ENCODE assay signal across 8 cellular contexts in genomic region chr4:151644625-151645024, GRCh38.
DNase-seq lines count a peak whose midpoint lies in the region; ATAC-seq, FAIRE-seq and TF ChIP-seq lines count a peak whose summit lies in the region.

No MANE protein-coding gene starts in this region.

- H2AFZ ChIP-seq in endothelial cell of umbilical vein (ENCODE audit: low read depth, low read length), result no peak overlapping the region

- no TSS peak for BruUV-seq in endothelial cell of umbilical vein (replicated peaks; lab: Mats Ljungman, UMichigan)

- FAIRE-seq in endothelial cell of umbilical vein (lab: Jason Lieb, UNC), result no peak

- TF ChIP-seq POLR2A in heart left ventricle (IDR thresholded peaks at IDR 0.05) (no peak), endothelial cell of umbilical vein (IDR thresholded peaks at IDR 0.05; ENCODE audit: low read depth, low read length) (no peak), testis (IDR thresholded peaks at IDR 0.05) (no peak)

- DNase-seq in heart left ventricle (no peak), right cardiac atrium (no peak), NCI-H1092 treated with DMSO at 0.1 percent for 48 hours (lab: John Stamatoyannopoulos, UW) (peak; percentile 17), endothelial cell of umbilical vein (ENCODE audit: low read depth, low spot score) (peak; percentile 7), testis (peak; percentile 54), NCI-H2107 (lab: John Stamatoyannopoulos, UW) (no peak), activated gamma-delta T cell treated with Interleukin-2 at 50 U/mL for 16 hours (no peak), NCI-H2081 (lab: John Stamatoyannopoulos, UW) (no peak)

- H3K79me2 ChIP-seq in endothelial cell of umbilical vein (ENCODE audit: control insufficient read depth, insufficient read depth, low read length), result no peaks in the 10 kb centered on the region

- 32 to 42% (median 38%) methylated on average over 3 of the region's 3 CpGs for WGBS in heart left ventricle, 4 donors
- 31% methylated on average over 3 of the region's 3 CpGs for WGBS in right cardiac atrium
- 51 to 53% methylated on average over 3 of the region's 3 CpGs for WGBS in testis, 2 donors

- H3K36me3 ChIP-seq in heart left ventricle (peaks cover 0 to under 1% (median 0%) of the 10 kb centered on the region in 9 donors), endothelial cell of umbilical vein (ENCODE audit: control insufficient read depth in 2 of 2, extremely low read depth in 1 of 2, insufficient read depth in 2 of 2, low read length in 2 of 2) (no peaks in the 10 kb centered on the region), testis (ENCODE audit: low read depth, missing control alignments) (no peaks in the 10 kb centered on the region)

- dilution Hi-C loops in endothelial cell of umbilical vein (cut with MboI; ENCODE audit: extremely low pct_ligation_motif_present, low sequenced_read_pairs), result no loop called here

- H3K4me1 ChIP-seq in heart left ventricle (peaks cover 0 to 4% (median 0%) of the 10 kb centered on the region in 12 donors), right cardiac atrium (ENCODE audit: control insufficient read depth, insufficient read depth, low read length) (no peaks in the 10 kb centered on the region), endothelial cell of umbilical vein (ENCODE audit: control insufficient read depth, extremely low read depth, insufficient read depth, low read length) (no peaks in the 10 kb centered on the region), testis (no peaks in the 10 kb centered on the region)

- H3K27me3 ChIP-seq in heart left ventricle (no peaks in the 10 kb centered on the region), right cardiac atrium (ENCODE audit: control insufficient read depth, insufficient read depth) (no peaks in the 10 kb centered on the region), endothelial cell of umbilical vein (ENCODE audit: control insufficient read depth in 2 of 2, insufficient read depth in 2 of 2, low read length in 2 of 2) (no peaks in the 10 kb centered on the region), testis (no peaks in the 10 kb centered on the region)

- no peaks in the 10 kb centered on the region for H3K9me3 ChIP-seq in heart left ventricle
- H3K9me3 ChIP-seq in right cardiac atrium (ENCODE audit: control insufficient read depth, low read length), result no peaks in the 10 kb centered on the region
- no peaks in the 10 kb centered on the region for H3K9me3 ChIP-seq in endothelial cell of umbilical vein (replicated peaks; ENCODE audit: control insufficient read depth, insufficient read depth, low read length)
- no peaks in the 10 kb centered on the region for H3K9me3 ChIP-seq in testis

- intact Hi-C loops in heart left ventricle (cut with DNase I), result no loop called here
- intact Hi-C loops in right cardiac atrium (cut with DNase I), result no loop called here
- intact Hi-C loops in endothelial cell of umbilical vein (cut with micrococcal nuclease), result no loop called here
- intact Hi-C loops in testis (cut with DNase I; ENCODE audit: low total_unique reads), result no loop called here

- ATAC-seq in heart left ventricle (peak in 1 of 4 donors; percentile 22), right cardiac atrium (no peak)

- H3K9me1 ChIP-seq in endothelial cell of umbilical vein (replicated peaks; ENCODE audit: control insufficient read depth, extremely low read depth, insufficient read depth, low read length), result no peaks in the 10 kb centered on the region

- TF ChIP-seq CTCF in heart left ventricle (IDR thresholded peaks at IDR 0.05) (peak in 10 of 12 donors; percentile 8 to 40 (median 16)), endothelial cell of umbilical vein (IDR thresholded peaks at IDR 0.05; ENCODE audit: extremely low read depth in 1 of 2, insufficient read depth in 1 of 2, low read depth in 1 of 2, low read length in 2 of 2) (peak; percentile 44 to 59), testis (IDR thresholded peaks at IDR 0.05) (no peak)

- H3K9ac ChIP-seq in endothelial cell of umbilical vein (replicated peaks; ENCODE audit: extremely low read depth, insufficient read depth, low read length), result no peak overlapping the region

- H3K4me3 ChIP-seq in heart left ventricle (no peak overlapping the region), right cardiac atrium (ENCODE audit: low read length) (no peak overlapping the region), endothelial cell of umbilical vein (replicated peaks in 1 of 3; ENCODE audit: insufficient read depth in 1 of 3, low read depth in 1 of 3, low read length in 3 of 3) (no peak overlapping the region), testis (no peak overlapping the region)

- H3K27ac ChIP-seq in heart left ventricle, result no peak overlapping the region
- H3K27ac ChIP-seq in right cardiac atrium (ENCODE audit: low read length), result no peak overlapping the region
- H3K27ac ChIP-seq in endothelial cell of umbilical vein (ENCODE audit: insufficient read depth, low read depth, low read length), result no peak overlapping the region
- no peak overlapping the region for H3K27ac ChIP-seq in testis

- no peaks in the 10 kb centered on the region for H4K20me1 ChIP-seq in endothelial cell of umbilical vein (replicated peaks; ENCODE audit: control insufficient read depth, extremely low read depth, insufficient read depth, low read length)

- POLR2A ChIA-PET in endothelial cell of umbilical vein (lab: Charles Lee), result no interaction called here

- H3K4me2 ChIP-seq in endothelial cell of umbilical vein (ENCODE audit: insufficient read depth, low read length), result no peak overlapping the region

- CTCF ChIA-PET in endothelial cell of umbilical vein (lab: Charles Lee), result interaction anchor here (0.7 to 1.8 kb wide), 10 partner anchors 12 to 741 kb away, joined by 3 to 8 read pairs (median 4); no protein-coding TSS in a partner anchor

TF ChIP-seq in endothelial cell of umbilical vein, 7 proteins besides CTCF, POLR2A, EP300 and RAD21:
- TF ChIP-seq GATA2 (IDR thresholded peaks at IDR 0.05; ENCODE audit: insufficient read depth, insufficient read length, low read depth, low read length) (no peak), FOS (IDR thresholded peaks at IDR 0.05; ENCODE audit: borderline replicate concordance, insufficient read depth, low read length) (no peak), JUN (IDR thresholded peaks at IDR 0.05; ENCODE audit: borderline replicate concordance, insufficient read depth, insufficient read length, low read depth) (no peak), POLR2AphosphoS5 (IDR thresholded peaks at IDR 0.05; ENCODE audit: insufficient read depth, low read depth, low read length) (no peak), EZH2 (IDR thresholded peaks at IDR 0.05; ENCODE audit: borderline replicate concordance, low read depth, low read length, severe bottlenecking) (no peak), MYC (IDR thresholded peaks at IDR 0.05; ENCODE audit: low read depth, low read length) (no peak), MAX (IDR thresholded peaks at IDR 0.05; ENCODE audit: insufficient read depth, insufficient read length) (no peak)

Comparison
In these comparisons a context has a peak if more than half of its experiments do, and no peak if none do; other contexts are left out.
1. DNase-seq: peak in NCI-H1092 treated with DMSO at 0.1 percent for 48 hours (single experiment), endothelial cell of umbilical vein (single experiment) and testis (single experiment); none in heart left ventricle (0 of 5), right cardiac atrium (0 of 3), NCI-H2107 (single experiment), activated gamma-delta T cell treated with Interleukin-2 at 50 U/mL for 16 hours (single experiment) and NCI-H2081 (0 of 2).
2. CTCF ChIP-seq: peak in heart left ventricle (10 of 12) and endothelial cell of umbilical vein (2 of 2); none in testis (0 of 3).